In the genomic region with DNA sequence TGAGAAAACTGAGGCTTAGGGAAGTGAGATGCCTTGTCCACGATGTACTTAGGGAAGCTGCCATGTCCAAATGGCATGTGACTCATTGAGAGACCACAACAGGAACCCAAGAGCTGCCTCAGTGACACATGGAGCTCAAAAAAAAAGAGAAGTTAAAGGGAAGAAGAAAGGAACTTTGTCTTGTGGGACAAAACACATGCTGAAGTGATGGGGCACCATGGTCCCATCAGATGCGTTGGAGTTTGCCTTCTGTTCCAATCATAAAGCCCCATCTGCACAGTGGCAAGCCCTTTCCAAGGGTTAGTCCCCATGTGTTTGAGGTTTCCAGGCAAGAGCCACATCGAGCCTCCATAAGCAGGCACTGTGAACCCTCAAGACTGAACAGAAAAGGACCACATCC, we compare ENCODE assay signal across 10 cellular contexts.
DNase-seq lines count a peak whose midpoint lies in the region; ATAC-seq and TF ChIP-seq lines count a peak whose summit lies in the region.
"Had no signal": no experiment of that assay in that cellular context is flagged by ENCODE, and none has a peak within 500 bp of the region (broad histone marks: within the 10 kb centered on the region; RNA-seq: fewer than 3 reads in every experiment).

No MANE protein-coding gene starts in this region.

- H3K27me3 ChIP-seq in neutrophil, result no peaks in the 10 kb centered on the region

- H3K4me1 ChIP-seq in neutrophil (ENCODE audit: control insufficient read depth in 1 of 2, insufficient read depth in 1 of 2, low read depth in 1 of 2, low read length in 1 of 2), result peaks cover 13 to 14% of the 10 kb centered on the region in 2 experiments

- H3K4me3 ChIP-seq in neutrophil (ENCODE audit: low read depth in 1 of 2, low read length in 1 of 2), result no peak overlapping the region

- ATAC-seq in GM21360 (IDR thresholded peaks at IDR 0.05; ENCODE audit: unreplicated experiment), result no peak

- intact Hi-C loops in head of caudate nucleus (cut with DNase I), result loop anchor here (10.0 kb wide), 1 partner anchor 63 kb away; no protein-coding TSS in a partner anchor

- peak; percentile 34 for DNase-seq in GF-D8 (lab: John Stamatoyannopoulos, UW)
- DNase-seq in OCI-M1 (lab: John Stamatoyannopoulos, UW), result peak; percentile 54
- peak in 25 of 42 donors; percentile 16 to 75 (median 37) for DNase-seq in head of caudate nucleus
- DNase-seq in NCI-H146 (lab: John Stamatoyannopoulos, UW), result no peak
- no peak for DNase-seq in HPDE6-E6E7 (ENCODE audit: extremely low spot score)
- DNase-seq in activated CD4-positive, alpha-beta T cell treated with anti-CD3 and anti-CD28 coated beads for 1 hour, result no peak
- DNase-seq: NCI-H1417 treated with DMSO at 0.1 percent for 48 hours had no signal

- H3K36me3 ChIP-seq in neutrophil, result peaks cover 67% of the 10 kb centered on the region

- H3K27ac ChIP-seq in neutrophil, result peak overlapping the region; percentile 64
- H3K27ac ChIP-seq: C4-2B had no signal

- H3K9me3 ChIP-seq in neutrophil, result no peaks in the 10 kb centered on the region

- no peak for TF ChIP-seq CTCF in neutrophil (IDR thresholded peaks at IDR 0.05)

Comparison
In these comparisons a context has a peak if more than half of its experiments do, and no peak if none do; other contexts are left out.
1. DNase-seq: peak in GF-D8 (single experiment), OCI-M1 (single experiment) and head of caudate nucleus (25 of 42); none in NCI-H146 (single experiment), HPDE6-E6E7 (single experiment) and activated CD4-positive, alpha-beta T cell treated with anti-CD3 and anti-CD28 coated beads for 1 hour (single experiment).